In genomic region chr20:2756056-2756611, GRCh38 we compare ENCODE assay signal across 2 cellular contexts.
TF ChIP-seq lines count a peak whose summit lies in the region.

No MANE protein-coding gene starts in this region.

TF ChIP-seq in HEK293, 187 proteins besides CTCF, POLR2A, EP300 and RAD21:
- peak; percentile 88 for TF ChIP-seq SCRT2 (tag by site-specific recombination; IDR thresholded peaks at IDR 0.05)
- TF ChIP-seq GLIS2 (tag by site-specific recombination; IDR thresholded peaks at IDR 0.05) = 0 out of 2 replicates have a peak, but pooled peaks have one; percentile 6
- peak; percentile 45 for TF ChIP-seq ZNF654 (tag by site-specific recombination; IDR thresholded peaks at IDR 0.05; ENCODE audit: low read depth)
- no peak for TF ChIP-seq ZNF266 (tag by site-specific recombination; IDR thresholded peaks at IDR 0.05; ENCODE audit: low read depth)
- 0 out of 2 replicates have a peak, but pooled peaks have one; percentile 56 for TF ChIP-seq SCRT1 (tag by site-specific recombination; IDR thresholded peaks at IDR 0.05; ENCODE audit: borderline replicate concordance)

TF ChIP-seq in K562, 482 proteins besides CTCF, POLR2A, EP300 and RAD21 (continues in another document):
- TF ChIP-seq E2F5 (CRISPR knock-in tag; IDR thresholded peaks at IDR 0.05) = no peak
- TF ChIP-seq SMAD3 (CRISPR knock-in tag; conservative IDR thresholded peaks at IDR 0.05) = no peak
- TF ChIP-seq MNT (conservative IDR thresholded peaks at IDR 0.05) = no peak
- TF ChIP-seq CUX1 (CRISPR knock-in tag; IDR thresholded peaks at IDR 0.05) = no peak
- TF ChIP-seq UBTF (IDR thresholded peaks at IDR 0.05; ENCODE audit: borderline replicate concordance in 1 of 2, low read depth in 2 of 2, low read length in 2 of 2) = no peak
- TF ChIP-seq PHB (CRISPR knock-in tag; IDR thresholded peaks at IDR 0.05) = no peak
- no peak for TF ChIP-seq NR1H2 (CRISPR knock-in tag; IDR thresholded peaks at IDR 0.05)
- TF ChIP-seq MAX (CRISPR knock-in tag; IDR thresholded peaks at IDR 0.05) = 0 out of 2 replicates have a peak, but pooled peaks have one; percentile 36
- TF ChIP-seq DNMT1 (IDR thresholded peaks at IDR 0.05) = no peak
- TF ChIP-seq KDM2B (CRISPR knock-in tag; IDR thresholded peaks at IDR 0.05) = no peak
- TF ChIP-seq GATA2 (CRISPR knock-in tag; IDR thresholded peaks at IDR 0.05) = no peak
- 0 out of 4 replicates have a peak, but pooled peaks of 1 of the 2 experiments have one; percentile 16 for TF ChIP-seq MAZ (CRISPR knock-in tag; conservative IDR thresholded peaks at IDR 0.05 in 1 of 2, IDR thresholded peaks at IDR 0.05 in 1 of 2)
- no peak for TF ChIP-seq MED1 (CRISPR knock-in tag; IDR thresholded peaks at IDR 0.05; ENCODE audit: borderline replicate concordance)
- no peak for TF ChIP-seq ZNF253 (CRISPR knock-in tag; conservative IDR thresholded peaks at IDR 0.05)
- peak; percentile 78; the same call in 1 of the 2 replicates for TF ChIP-seq STAG1 (CRISPR knock-in tag; IDR thresholded peaks at IDR 0.05; ENCODE audit: borderline replicate concordance)
- peak; percentile 33; the same call in 1 of the 2 replicates for TF ChIP-seq SMC3 (conservative IDR thresholded peaks at IDR 0.05; ENCODE audit: insufficient read depth, low read depth, low read length)
- TF ChIP-seq ZBTB2 (IDR thresholded peaks at IDR 0.05) = no peak
- peak; percentile 54 for TF ChIP-seq DEAF1 (CRISPR knock-in tag; IDR thresholded peaks at IDR 0.05)
- TF ChIP-seq ARID2 (IDR thresholded peaks at IDR 0.05) = 0 out of 2 replicates have a peak, but pooled peaks have one; percentile 71
- TF ChIP-seq ZNF121 (CRISPR knock-in tag; conservative IDR thresholded peaks at IDR 0.05) = no peak
- no peak for TF ChIP-seq ZBTB40 (IDR thresholded peaks at IDR 0.05)
- TF ChIP-seq ZBTB40 (CRISPR knock-in tag; IDR thresholded peaks at IDR 0.05) = no peak
- no peak for TF ChIP-seq NONO (IDR thresholded peaks at IDR 0.05; ENCODE audit: low read depth in 2 of 2, low read length in 1 of 2)
- no peak for TF ChIP-seq STAT5B (CRISPR knock-in tag; IDR thresholded peaks at IDR 0.05)
- TF ChIP-seq ZNF384 (IDR thresholded peaks at IDR 0.05; ENCODE audit: low read depth, low read length) = no peak
- TF ChIP-seq SMAD4 (CRISPR knock-in tag; conservative IDR thresholded peaks at IDR 0.05) = no peak
- no peak for TF ChIP-seq MYC (IDR thresholded peaks at IDR 0.05; ENCODE audit: low read depth, low read length)
- TF ChIP-seq MYC (CRISPR knock-in tag; IDR thresholded peaks at IDR 0.05; ENCODE audit: borderline replicate concordance, low read depth) = no peak
